29 cellular contexts compared by ENCODE assay signal in genomic region chr1:162397943-162398560, GRCh38. TPM values are rescaled to one million over a fixed set of nuclear protein-coding genes. Genes with fewer than 3 reads are reported as not detected.
A peak's percentile ranks its signal among the peaks of the same experiment; 100 is the strongest.
DNase-seq lines count a peak whose midpoint lies in the region; ATAC-seq and TF ChIP-seq lines count a peak whose summit lies in the region.
"Had no signal": no experiment of that assay in that cellular context is flagged by ENCODE, and none has a peak within 500 bp of the region (broad histone marks: within the 10 kb centered on the region; RNA-seq: fewer than 3 reads in every experiment).

No MANE protein-coding gene starts in this region.

- H3K4me1 ChIP-seq in HEK293 (ENCODE audit: control insufficient read depth, insufficient read depth, low read length) (0 out of 2 replicates have a peak, but pooled peaks cover 3% of the 10 kb centered on the region), spleen (no peaks in the 10 kb centered on the region)
- H3K4me1 ChIP-seq: BLaER1 treated with 17β-estradiol and CSF1 and Interleukin-3, amounts not matched to agents 10 nM and 100 nM; breast epithelium had no signal

- peak in 1 of 2 donors; percentile 48 for ATAC-seq in natural killer cell treated with Interleukin-12 subunit alpha and Interleukin-12 subunit beta and Interleukin-15 and Interleukin-18, amount 100 ng/mL, for 72 hours
- ATAC-seq in HG02759 (IDR thresholded peaks at IDR 0.05; ENCODE audit: unreplicated experiment): no peak
- ATAC-seq: activated CD4-positive, alpha-beta T cell treated with anti-CD3 and anti-CD28 coated beads for 36 hours; activated CD8-positive, alpha-beta T cell treated with anti-CD3 and anti-CD28 coated beads, Interleukin-2, amount 10 ng/mL, durations not matched to agents 7 days and 5 days; HCT116; HepG2; SK-N-SH treated with all-trans-retinoic acid at 6 μM for 48 hours; stimulated activated memory B cell treated with anti-CD40 and anti-IgM and Interleukin-4, amounts not matched to agents 10 μg/mL and 1 μg/mL and 100 μg/mL, for 72 hours had no signal

- H3K36me3 ChIP-seq in HEK293 (ENCODE audit: control insufficient read depth in 2 of 2, insufficient read depth in 1 of 2, low read length in 2 of 2) (no peaks in the 10 kb centered on the region), spleen (no peaks in the 10 kb centered on the region)
- H3K36me3 ChIP-seq: BLaER1 treated with 17β-estradiol and CSF1 and Interleukin-3, amounts not matched to agents 10 nM and 100 nM; breast epithelium; ovary had no signal

- H3K27me3 ChIP-seq in spleen (replicated peaks in 1 of 7): peaks cover 0 to 52% (median 5%) of the 10 kb centered on the region in 7 donors
- H3K27me3 ChIP-seq: BLaER1 treated with 17β-estradiol and CSF1 and Interleukin-3, amounts not matched to agents 10 nM and 100 nM; breast epithelium; ovary had no signal

- POLR2A ChIA-PET in HEK293 (lab: Yijun Ruan, JAX): no interaction called here

- intact Hi-C loops in spleen (cut with DNase I; ENCODE audit: low total_unique reads): loop anchor here (5.0 kb wide), 1 partner anchor 341 kb away; no protein-coding TSS in a partner anchor

- peaks cover 5% of the 10 kb centered on the region for H3K36me3 Mint-ChIP-seq in natural killer cell treated with Interleukin-12 subunit alpha and Interleukin-12 subunit beta and Interleukin-15 and Interleukin-18, amount 100 ng/mL, for 72 hours
- H3K36me3 Mint-ChIP-seq: activated naive CD4-positive, alpha-beta T cell treated with anti-CD3 and anti-CD28 coated beads, Interleukin-2, amount 10 ng/mL, durations not matched to agents 7 days and 5 days; stimulated activated memory B cell treated with anti-CD40 and anti-IgM and Interleukin-4, amounts not matched to agents 10 μg/mL and 1 μg/mL and 100 μg/mL, for 72 hours; type B pancreatic cell had no signal

- 66 to 88% (median 85%) methylated on average over 3 of the region's 3 CpGs for WGBS in spleen, 5 donors

- no peaks in the 10 kb centered on the region for H3K9me3 Mint-ChIP-seq in natural killer cell treated with Interleukin-12 subunit alpha and Interleukin-12 subunit beta and Interleukin-15 and Interleukin-18, amount 100 ng/mL, for 72 hours
- H3K9me3 Mint-ChIP-seq: activated naive CD4-positive, alpha-beta T cell treated with anti-CD3 and anti-CD28 coated beads, Interleukin-2, amount 10 ng/mL, durations not matched to agents 7 days and 5 days; nephron; stimulated activated memory B cell treated with anti-CD40 and anti-IgM and Interleukin-4, amounts not matched to agents 10 μg/mL and 1 μg/mL and 100 μg/mL, for 72 hours; T-helper 2 cell treated with Interferon-gamma antibody and Interleukin-4, amounts not matched to agents 5 μg/mL and 100 μg/mL, for 36 hours; type B pancreatic cell had no signal

- peak overlapping the region; percentile 47 to 59 for H3K27ac Mint-ChIP-seq in natural killer cell treated with Interleukin-12 subunit alpha and Interleukin-12 subunit beta and Interleukin-15 and Interleukin-18, amount 100 ng/mL, for 72 hours
- H3K27ac Mint-ChIP-seq: activated CD4-positive, alpha-beta T cell treated with anti-CD3 and anti-CD28 coated beads for 36 hours; activated CD8-positive, alpha-beta T cell treated with anti-CD3 and anti-CD28 coated beads, Interleukin-2, amount 10 ng/mL, durations not matched to agents 7 days and 5 days; activated naive CD4-positive, alpha-beta T cell treated with anti-CD3 and anti-CD28 coated beads, Interleukin-2, amount 10 ng/mL, durations not matched to agents 7 days and 5 days; nephron; stimulated activated memory B cell treated with anti-CD40 and anti-IgM and Interleukin-4, amounts not matched to agents 10 μg/mL and 1 μg/mL and 100 μg/mL, for 72 hours; T-helper 2 cell treated with Interferon-gamma antibody and Interleukin-4, amounts not matched to agents 5 μg/mL and 100 μg/mL, for 36 hours; type B pancreatic cell had no signal

- no peak for TF ChIP-seq POLR2A in spleen (IDR thresholded peaks at IDR 0.05)

- H3K9me3 ChIP-seq in HEK293 (ENCODE audit: control insufficient read depth, insufficient read depth, low read depth, low read length): no peaks in the 10 kb centered on the region
- no peaks in the 10 kb centered on the region for H3K9me3 ChIP-seq in spleen
- H3K9me3 ChIP-seq: BLaER1 treated with 17β-estradiol and CSF1 and Interleukin-3, amounts not matched to agents 10 nM and 100 nM; breast epithelium; ovary had no signal

- H3K4me3 ChIP-seq in HEK293 (ENCODE audit: low read depth, low read length) (no peak overlapping the region), spleen (no peak overlapping the region)
- H3K4me3 ChIP-seq: BLaER1 treated with 17β-estradiol and CSF1 and Interleukin-3, amounts not matched to agents 10 nM and 100 nM; breast epithelium; lung; ovary; PC-9 had no signal

- H3K27ac ChIP-seq in HEK293 (ENCODE audit: extremely low read depth, low read depth, low read length): no peak overlapping the region
- no peak overlapping the region for H3K27ac ChIP-seq in spleen
- H3K27ac ChIP-seq: BLaER1 treated with 17β-estradiol and CSF1 and Interleukin-3, amounts not matched to agents 10 nM and 100 nM; breast epithelium; ovary; PC-9 had no signal

- DNase-seq in NCI-H2029 treated with DMSO at 0.1 percent for 48 hours (lab: John Stamatoyannopoulos, UW) (peak; percentile 59), amniotic epithelial cell (ENCODE audit: low read depth) (peak; percentile 48), spleen (no peak), cerebellar nuclear complex (lab: John Stamatoyannopoulos, UW) (no peak)
- no peak for DNase-seq in natural killer cell treated with Interleukin-12 subunit alpha and Interleukin-12 subunit beta and Interleukin-15 and Interleukin-18, amount 100 ng/mL, for 72 hours (ENCODE audit: low spot score)
- DNase-seq: activated CD4-positive, alpha-beta T cell treated with anti-CD3 and anti-CD28 coated beads for 36 hours; activated CD8-positive, alpha-beta T cell treated with anti-CD3 and anti-CD28 coated beads, Interleukin-2, amount 10 ng/mL, durations not matched to agents 7 days and 5 days; activated naive CD4-positive, alpha-beta T cell treated with anti-CD3 and anti-CD28 coated beads, Interleukin-2, amount 10 ng/mL, durations not matched to agents 7 days and 5 days; DMS53; hippocampal formation; Kasumi-1; NCI-H510A treated with DMSO at 0.1 percent for 48 hours; ovary; PC-9; substantia nigra had no signal

- CTCF ChIA-PET in HEK293 (lab: Yijun Ruan, JAX): no interaction called here

- TF ChIP-seq CTCF in HEK293 (tag by site-specific recombination; IDR thresholded peaks at IDR 0.05) (no peak), spleen (IDR thresholded peaks at IDR 0.05 in 8 of 11, conservative IDR thresholded peaks at IDR 0.05 in 3 of 11) (no peak)

- H3K4me3 Mint-ChIP-seq in natural killer cell treated with Interleukin-12 subunit alpha and Interleukin-12 subunit beta and Interleukin-15 and Interleukin-18, amount 100 ng/mL, for 72 hours: no peak overlapping the region
- H3K4me3 Mint-ChIP-seq: activated CD4-positive, alpha-beta T cell treated with anti-CD3 and anti-CD28 coated beads for 36 hours; activated CD8-positive, alpha-beta T cell treated with anti-CD3 and anti-CD28 coated beads, Interleukin-2, amount 10 ng/mL, durations not matched to agents 7 days and 5 days; activated naive CD4-positive, alpha-beta T cell treated with anti-CD3 and anti-CD28 coated beads, Interleukin-2, amount 10 ng/mL, durations not matched to agents 7 days and 5 days; nephron; stimulated activated memory B cell treated with anti-CD40 and anti-IgM and Interleukin-4, amounts not matched to agents 10 μg/mL and 1 μg/mL and 100 μg/mL, for 72 hours; T-helper 2 cell treated with Interferon-gamma antibody and Interleukin-4, amounts not matched to agents 5 μg/mL and 100 μg/mL, for 36 hours; type B pancreatic cell had no signal

- no peaks in the 10 kb centered on the region for H3K27me3 Mint-ChIP-seq in natural killer cell treated with Interleukin-12 subunit alpha and Interleukin-12 subunit beta and Interleukin-15 and Interleukin-18, amount 100 ng/mL, for 72 hours

- peaks cover 38 to 52% of the 10 kb centered on the region in 2 donors for H3K4me1 Mint-ChIP-seq in natural killer cell treated with Interleukin-12 subunit alpha and Interleukin-12 subunit beta and Interleukin-15 and Interleukin-18, amount 100 ng/mL, for 72 hours (ENCODE audit: low read depth in 2 of 2)
- H3K4me1 Mint-ChIP-seq: activated CD4-positive, alpha-beta T cell treated with anti-CD3 and anti-CD28 coated beads for 36 hours; activated naive CD4-positive, alpha-beta T cell treated with anti-CD3 and anti-CD28 coated beads, Interleukin-2, amount 10 ng/mL, durations not matched to agents 7 days and 5 days; stimulated activated memory B cell treated with anti-CD40 and anti-IgM and Interleukin-4, amounts not matched to agents 10 μg/mL and 1 μg/mL and 100 μg/mL, for 72 hours had no signal

TF ChIP-seq in HEK293, 187 proteins besides CTCF, POLR2A, EP300 and RAD21:
- TF ChIP-seq ZBTB17 (tag by site-specific recombination; IDR thresholded peaks at IDR 0.05): peak; percentile 92
- TF ChIP-seq ZNF18 (tag by site-specific recombination; IDR thresholded peaks at IDR 0.05): no peak

RNA-seq across cellular contexts. Expression of gene SH2D1B, which starts 13.9 kb away (rescaled TPM):
- total RNA-seq in natural killer cell treated with Interleukin-12 subunit alpha and Interleukin-12 subunit beta and Interleukin-15 and Interleukin-18, amount 100 ng/mL, for 72 hours: 10 to 100 TPM; 12.7 to 19.5 TPM
- total RNA-seq in spleen: 10 to 100 TPM in 1 of 7 donors, 1 to 10 TPM in 6; 4.3 to 11.0 (median 5.0) TPM
- polyA plus RNA-seq in spleen: 1 to 10 TPM in 1 of 3 donors, under 1 TPM in 2; 0.85 to 1.5 (median 0.98) TPM
- total RNA-seq: activated CD4-positive, alpha-beta T cell treated with anti-CD3 and anti-CD28 coated beads for 36 hours; activated CD8-positive, alpha-beta T cell treated with anti-CD3 and anti-CD28 coated beads, Interleukin-2, amount 10 ng/mL, durations not matched to agents 7 days and 5 days; HepG2; PC-9 had no signal
- polyA plus RNA-seq: HepG2 had no signal

RNA-seq across cellular contexts. Expression of gene C1orf226, which starts 16.5 kb away (rescaled TPM):
- not detected for total RNA-seq in natural killer cell treated with Interleukin-12 subunit alpha and Interleukin-12 subunit beta and Interleukin-15 and Interleukin-18, amount 100 ng/mL, for 72 hours
- 1 to 10 TPM in 5 of 7 donors, under 1 TPM in 2; 0.55 to 2.4 (median 1.4) TPM for total RNA-seq in spleen
- under 1 TPM; 0.09 to 0.48 (median 0.15) TPM for polyA plus RNA-seq in spleen
- total RNA-seq: activated CD8-positive, alpha-beta T cell treated with anti-CD3 and anti-CD28 coated beads, Interleukin-2, amount 10 ng/mL, durations not matched to agents 7 days and 5 days; mononuclear cell had no signal

RNA-seq across cellular contexts. Expression of gene SPATA46, which starts 21.4 kb away (rescaled TPM):
- total RNA-seq in natural killer cell treated with Interleukin-12 subunit alpha and Interleukin-12 subunit beta and Interleukin-15 and Interleukin-18, amount 100 ng/mL, for 72 hours: not detected
- total RNA-seq in spleen: not detected
- polyA plus RNA-seq in spleen: not detected
- total RNA-seq: activated CD4-positive, alpha-beta T cell treated with anti-CD3 and anti-CD28 coated beads for 36 hours; activated CD8-positive, alpha-beta T cell treated with anti-CD3 and anti-CD28 coated beads, Interleukin-2, amount 10 ng/mL, durations not matched to agents 7 days and 5 days; breast epithelium; HepG2; lung; mononuclear cell; ovary; PC-9; skeletal muscle tissue had no signal
- polyA plus RNA-seq: HepG2, lung, ovary had no signal

Comparison
In these comparisons a context has a peak if more than half of its experiments do, and no peak if none do; other contexts are left out.
1. DNase-seq: peak in NCI-H2029 treated with DMSO at 0.1 percent for 48 hours (single experiment) and amniotic epithelial cell (single experiment); none in natural killer cell treated with Interleukin-12 subunit alpha and Interleukin-12 subunit beta and Interleukin-15 and Interleukin-18, amount 100 ng/mL, for 72 hours (single experiment), spleen (single experiment) and cerebellar nuclear complex (0 of 2).